In the genomic region with DNA sequence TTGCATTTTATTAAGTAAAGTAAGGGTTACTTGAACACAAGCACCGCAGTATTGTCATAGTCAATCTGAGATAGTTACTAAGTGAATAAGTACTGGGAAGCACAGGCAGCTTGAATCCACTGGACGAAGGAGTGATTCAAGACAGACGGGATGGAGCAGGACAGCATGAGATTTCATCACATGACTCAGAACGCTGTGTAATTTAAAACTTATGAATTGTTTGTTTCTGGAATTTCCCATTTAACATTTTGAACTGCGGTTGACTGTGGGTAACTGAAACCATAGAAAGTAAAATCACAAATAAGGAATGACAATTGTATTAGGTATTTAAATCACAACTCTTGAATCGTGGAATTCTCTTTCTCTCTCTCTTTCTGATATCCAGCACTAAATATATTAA, we compare ENCODE assay signal across 2 cellular contexts.
TF ChIP-seq lines count a peak whose summit lies in the region.

No MANE protein-coding gene starts in this region.

TF ChIP-seq in IMR-90, 13 proteins besides CTCF, POLR2A, EP300 and RAD21:
- TF ChIP-seq RFX5 (IDR thresholded peaks at IDR 0.05; ENCODE audit: low read depth, low read length) (no peak), RCOR1 (IDR thresholded peaks at IDR 0.05; ENCODE audit: insufficient replicate concordance, low read length) (no peak), CHD1 (IDR thresholded peaks at IDR 0.05; ENCODE audit: low read depth, low read length) (no peak), NFE2L2 (IDR thresholded peaks at IDR 0.05; ENCODE audit: low read depth, low read length) (no peak), MAZ (IDR thresholded peaks at IDR 0.05; ENCODE audit: borderline replicate concordance, low read depth, low read length) (no peak), BHLHE40 (IDR thresholded peaks at IDR 0.05; ENCODE audit: low read depth, low read length) (no peak), MXI1 (IDR thresholded peaks at IDR 0.05; ENCODE audit: borderline replicate concordance, low read depth, low read length) (no peak), SMC3 (IDR thresholded peaks at IDR 0.05; ENCODE audit: low read depth, low read length) (no peak), CEBPB (IDR thresholded peaks at IDR 0.05; ENCODE audit: low read depth, low read length) (peak; percentile 77), MAFK (IDR thresholded peaks at IDR 0.05; ENCODE audit: low read depth, low read length) (no peak), FOS (IDR thresholded peaks at IDR 0.05; ENCODE audit: low read depth, low read length) (peak; percentile 37; the same call in 1 of the 2 replicates)
- TF ChIP-seq, protein P1, sequence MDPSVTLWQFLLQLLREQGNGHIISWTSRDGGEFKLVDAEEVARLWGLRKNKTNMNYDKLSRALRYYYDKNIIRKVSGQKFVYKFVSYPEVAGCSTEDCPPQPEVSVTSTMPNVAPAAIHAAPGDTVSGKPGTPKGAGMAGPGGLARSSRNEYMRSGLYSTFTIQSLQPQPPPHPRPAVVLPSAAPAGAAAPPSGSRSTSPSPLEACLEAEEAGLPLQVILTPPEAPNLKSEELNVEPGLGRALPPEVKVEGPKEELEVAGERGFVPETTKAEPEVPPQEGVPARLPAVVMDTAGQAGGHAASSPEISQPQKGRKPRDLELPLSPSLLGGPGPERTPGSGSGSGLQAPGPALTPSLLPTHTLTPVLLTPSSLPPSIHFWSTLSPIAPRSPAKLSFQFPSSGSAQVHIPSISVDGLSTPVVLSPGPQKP (IDR thresholded peaks at IDR 0.05; ENCODE audit: borderline replicate concordance, low read depth, low read length): no peak
- TF ChIP-seq, protein P2, sequence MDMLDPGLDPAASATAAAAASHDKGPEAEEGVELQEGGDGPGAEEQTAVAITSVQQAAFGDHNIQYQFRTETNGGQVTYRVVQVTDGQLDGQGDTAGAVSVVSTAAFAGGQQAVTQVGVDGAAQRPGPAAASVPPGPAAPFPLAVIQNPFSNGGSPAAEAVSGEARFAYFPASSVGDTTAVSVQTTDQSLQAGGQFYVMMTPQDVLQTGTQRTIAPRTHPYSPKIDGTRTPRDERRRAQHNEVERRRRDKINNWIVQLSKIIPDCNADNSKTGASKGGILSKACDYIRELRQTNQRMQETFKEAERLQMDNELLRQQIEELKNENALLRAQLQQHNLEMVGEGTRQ (IDR thresholded peaks at IDR 0.05; ENCODE audit: low read depth, low read length): peak; percentile 80

TF ChIP-seq in HEK293T, 16 proteins besides CTCF, POLR2A, EP300 and RAD21:
- TF ChIP-seq ARNT (IDR thresholded peaks at IDR 0.05): no peak
- TF ChIP-seq PKNOX1 (IDR thresholded peaks at IDR 0.05): no peak
- no peak for TF ChIP-seq SP1 (IDR thresholded peaks at IDR 0.05)
- no peak for TF ChIP-seq TARDBP (IDR thresholded peaks at IDR 0.05)
- no peak for TF ChIP-seq CTBP1 (IDR thresholded peaks at IDR 0.05; ENCODE audit: borderline replicate concordance)
- no peak for TF ChIP-seq L3MBTL2 (conservative IDR thresholded peaks at IDR 0.05)
- no peak for TF ChIP-seq ZNF384 (IDR thresholded peaks at IDR 0.05)
- TF ChIP-seq BHLHE40 (IDR thresholded peaks at IDR 0.05; ENCODE audit: borderline replicate concordance): no peak
- TF ChIP-seq ELF4 (IDR thresholded peaks at IDR 0.05): no peak
- TF ChIP-seq HDGF (IDR thresholded peaks at IDR 0.05; ENCODE audit: borderline replicate concordance): no peak
- TF ChIP-seq FOXM1 (IDR thresholded peaks at IDR 0.05; ENCODE audit: borderline replicate concordance): no peak
- no peak for TF ChIP-seq FOXA1 (IDR thresholded peaks at IDR 0.05)
- no peak for TF ChIP-seq SUZ12 (IDR thresholded peaks at IDR 0.05)
- TF ChIP-seq LEF1 (IDR thresholded peaks at IDR 0.05; ENCODE audit: borderline replicate concordance): no peak
- TF ChIP-seq NFRKB (IDR thresholded peaks at IDR 0.05): no peak
TF ChIP-seq in HEK293T: peak in this region for 0.
